Comparison of ENCODE assay signal across 33 cellular contexts in the genomic region with DNA sequence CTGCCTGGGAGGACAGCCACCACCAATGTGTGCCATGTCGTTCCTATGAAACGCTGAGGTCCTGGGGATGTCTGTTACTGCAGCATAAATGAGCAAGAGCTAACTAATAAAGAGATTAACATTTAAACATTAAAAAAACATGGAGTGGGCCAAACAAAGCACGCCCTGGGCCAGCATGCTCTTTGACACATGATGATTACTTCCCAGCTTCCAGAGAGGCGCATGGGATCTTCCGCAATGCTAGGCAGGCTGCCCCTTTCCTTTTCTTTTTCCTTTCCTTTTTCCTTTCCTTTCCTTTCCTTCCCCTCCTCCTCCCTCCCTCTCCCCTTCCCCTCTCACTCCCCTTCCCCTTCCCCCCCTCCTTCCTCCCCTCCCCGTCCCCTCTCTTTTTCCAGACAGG.
"Had no signal": no experiment of that assay in that cellular context is flagged by ENCODE, and none has a peak within 500 bp of the region (broad histone marks: within the 10 kb centered on the region; RNA-seq: fewer than 3 reads in every experiment).

No MANE protein-coding gene starts in this region.

- H3K36me3 Mint-ChIP-seq: activated CD4-positive, alpha-beta memory T cell treated with anti-CD3 and anti-CD28 coated beads for 36 hours; activated naive CD4-positive, alpha-beta T cell treated with anti-CD3 and anti-CD28 coated beads, Interleukin-2, amount 50 U/mL, for 72 hours; activated naive CD8-positive, alpha-beta T cell treated with anti-CD3 and anti-CD28 coated beads for 36 hours had no signal

- H3K4me3 Mint-ChIP-seq: activated B cell treated with CpG ODN at 0.5 μM for 24 hours; activated CD4-positive, alpha-beta memory T cell treated with anti-CD3 and anti-CD28 coated beads for 36 hours; activated CD4-positive, alpha-beta T cell treated with anti-CD3 and anti-CD28 coated beads, Interleukin-2, amount 10 ng/mL, durations not matched to agents 7 days and 5 days; activated CD8-positive, alpha-beta T cell treated with anti-CD3 and anti-CD28 coated beads for 36 hours; activated naive CD4-positive, alpha-beta T cell treated with anti-CD3 and anti-CD28 coated beads for 36 hours; activated naive CD8-positive, alpha-beta T cell treated with anti-CD3 and anti-CD28 coated beads for 36 hours; activated T-cell treated with anti-CD3 and anti-CD28 coated beads, Interleukin-2, amount 50 U/mL, for 4 hours; activated T-cell treated with anti-CD3 and anti-CD28 coated beads, Interleukin-2, amount 50 U/mL, for 72 hours; activated T-helper 1 cell treated with anti-CD3 and anti-CD28 coated beads, Interleukin-12 subunit alpha, Interleukin-12 subunit beta, Interleukin-2, Interleukin-4 antibody, amounts not matched to agents 30 ng/mL and 10 ng/mL and 1 ng/mL, durations not matched to agents 14 hours and 24 hours and 36 hours; activated T-helper 17 cell treated with anti-CD3 and anti-CD28 coated beads, Interleukin-2, amount 50 U/mL, for 72 hours; T-helper 1 cell treated with Interleukin-12 subunit alpha and Interleukin-12 subunit beta and Interleukin-4 antibody, amounts not matched to agents 30 μg/mL and 1 μg/mL, for 36 hours had no signal

- H3K4me3 ChIP-seq: adrenal gland, body of pancreas, breast epithelium had no signal

- H3K36me3 ChIP-seq: adrenal gland, brain microvascular endothelial cell, breast epithelium had no signal

- H3K27ac Mint-ChIP-seq: activated B cell treated with CpG ODN at 0.5 μM for 24 hours; activated CD4-positive, alpha-beta memory T cell treated with anti-CD3 and anti-CD28 coated beads for 36 hours; activated CD4-positive, alpha-beta T cell treated with anti-CD3 and anti-CD28 coated beads, Interleukin-2, amount 10 ng/mL, durations not matched to agents 7 days and 5 days; activated CD8-positive, alpha-beta T cell treated with anti-CD3 and anti-CD28 coated beads for 36 hours; activated naive CD4-positive, alpha-beta T cell treated with anti-CD3 and anti-CD28 coated beads for 36 hours; activated naive CD4-positive, alpha-beta T cell treated with anti-CD3 and anti-CD28 coated beads, Interleukin-2, amount 50 U/mL, for 72 hours; activated naive CD8-positive, alpha-beta T cell treated with anti-CD3 and anti-CD28 coated beads for 36 hours; activated T-cell treated with anti-CD3 and anti-CD28 coated beads, Interleukin-2, amount 50 U/mL, for 72 hours; activated T-helper 1 cell treated with anti-CD3 and anti-CD28 coated beads, Interleukin-12 subunit alpha, Interleukin-12 subunit beta, Interleukin-2, Interleukin-4 antibody, amounts not matched to agents 30 ng/mL and 10 ng/mL and 1 ng/mL, durations not matched to agents 14 hours and 24 hours and 36 hours; activated T-helper 17 cell treated with anti-CD3 and anti-CD28 coated beads, Interleukin-2, amount 50 U/mL, for 72 hours; T-helper 1 cell treated with Interleukin-12 subunit alpha and Interleukin-12 subunit beta and Interleukin-4 antibody, amounts not matched to agents 30 μg/mL and 1 μg/mL, for 36 hours had no signal

- FAIRE-seq: astrocyte, TTC549 had no signal

- H3K27ac ChIP-seq: adrenal gland, brain microvascular endothelial cell, breast epithelium, VCaP had no signal

- H3K9me3 ChIP-seq: adrenal gland, body of pancreas, breast epithelium had no signal

- H3K9me3 Mint-ChIP-seq: activated B cell treated with CpG ODN at 0.5 μM for 24 hours; activated CD4-positive, alpha-beta memory T cell treated with anti-CD3 and anti-CD28 coated beads for 36 hours; activated CD4-positive, alpha-beta T cell treated with anti-CD3 and anti-CD28 coated beads, Interleukin-2, amount 10 ng/mL, durations not matched to agents 7 days and 5 days; activated CD8-positive, alpha-beta T cell treated with anti-CD3 and anti-CD28 coated beads for 36 hours; activated naive CD4-positive, alpha-beta T cell treated with anti-CD3 and anti-CD28 coated beads for 36 hours; activated naive CD4-positive, alpha-beta T cell treated with anti-CD3 and anti-CD28 coated beads, Interleukin-2, amount 50 U/mL, for 72 hours; activated naive CD8-positive, alpha-beta T cell treated with anti-CD3 and anti-CD28 coated beads for 36 hours; activated T-cell treated with anti-CD3 and anti-CD28 coated beads, Interleukin-2, amount 50 U/mL, for 4 hours; activated T-cell treated with anti-CD3 and anti-CD28 coated beads, Interleukin-2, amount 50 U/mL, for 72 hours; activated T-helper 1 cell treated with anti-CD3 and anti-CD28 coated beads, Interleukin-12 subunit alpha, Interleukin-12 subunit beta, Interleukin-2, Interleukin-4 antibody, amounts not matched to agents 30 ng/mL and 10 ng/mL and 1 ng/mL, durations not matched to agents 14 hours and 24 hours and 36 hours; activated T-helper 17 cell treated with anti-CD3 and anti-CD28 coated beads, Interleukin-2, amount 50 U/mL, for 72 hours; T-helper 1 cell treated with Interleukin-12 subunit alpha and Interleukin-12 subunit beta and Interleukin-4 antibody, amounts not matched to agents 30 μg/mL and 1 μg/mL, for 36 hours had no signal

- DNase-seq: activated B cell treated with CpG ODN at 0.5 μM for 24 hours; activated CD4-positive, alpha-beta memory T cell treated with anti-CD3 and anti-CD28 coated beads for 36 hours; activated CD4-positive, alpha-beta T cell treated with anti-CD3 and anti-CD28 coated beads for 4 hours; activated CD4-positive, alpha-beta T cell treated with anti-CD3 and anti-CD28 coated beads, Interleukin-2, amount 10 ng/mL, durations not matched to agents 7 days and 5 days; activated CD4-positive, CD25-positive, alpha-beta regulatory T cell treated with anti-CD3 and anti-CD28 coated beads, Interleukin-2, amount 50 U/mL, for 72 hours; activated CD8-positive, alpha-beta memory T cell treated with anti-CD3 and anti-CD28 coated beads, Interleukin-2, amount 50 U/mL, for 4 hours; activated CD8-positive, alpha-beta T cell treated with anti-CD3 and anti-CD28 coated beads for 36 hours; activated effector memory CD4-positive, alpha-beta T cell treated with anti-CD3 and anti-CD28 coated beads, Interleukin-2, amount 50 U/mL, for 16 hours; activated gamma-delta T cell treated with Interleukin-2 at 50 U/mL for 16 hours; activated naive CD4-positive, alpha-beta T cell; activated naive CD4-positive, alpha-beta T cell treated with anti-CD3 and anti-CD28 coated beads for 36 hours; activated naive CD4-positive, alpha-beta T cell treated with anti-CD3 and anti-CD28 coated beads, Interleukin-2, amount 50 U/mL, for 16 hours; activated naive CD8-positive, alpha-beta T cell treated with anti-CD3 and anti-CD28 coated beads for 36 hours; activated T-cell treated with anti-CD3 and anti-CD28 coated beads for 4 hours; activated T-cell treated with anti-CD3 and anti-CD28 coated beads, Interleukin-2, amount 50 U/mL, for 1 hour; activated T-cell treated with anti-CD3 and anti-CD28 coated beads, Interleukin-2, amount 50 U/mL, for 4 hours; activated T-cell treated with anti-CD3 and anti-CD28 coated beads, Interleukin-2, amount 50 U/mL, for 72 hours; amniotic stem cell; aorta; body of pancreas; brain microvascular endothelial cell; central memory CD4-positive, alpha-beta T cell; T-helper 1 cell; T-helper 9 cell had no signal

- ATAC-seq: activated CD8-positive, alpha-beta T cell treated with anti-CD3 and anti-CD28 coated beads for 36 hours; activated naive CD4-positive, alpha-beta T cell treated with anti-CD3 and anti-CD28 coated beads, Interleukin-2, amount 50 U/mL, for 72 hours; activated T-cell treated with anti-CD3 and anti-CD28 coated beads, Interleukin-2, amount 50 U/mL, for 4 hours; activated T-cell treated with anti-CD3 and anti-CD28 coated beads, Interleukin-2, amount 50 U/mL, for 72 hours; activated T-helper 17 cell treated with anti-CD3 and anti-CD28 coated beads, Interleukin-2, amount 50 U/mL, for 72 hours; body of pancreas had no signal

- H3K27me3 ChIP-seq: adrenal gland, body of pancreas, brain microvascular endothelial cell had no signal
